1 cellular context compared by ENCODE assay signal in genomic region chr3:53168175-53168923, GRCh38.
TF ChIP-seq lines count a peak whose summit lies in the region.

No MANE protein-coding gene starts in this region.

TF ChIP-seq in H1, 55 proteins besides CTCF, POLR2A, EP300 and RAD21:
- TF ChIP-seq E2F6 (IDR thresholded peaks at IDR 0.05): no peak
- TF ChIP-seq KDM1A (IDR thresholded peaks at IDR 0.05; ENCODE audit: borderline replicate concordance, low read length): peak; percentile 40; the same call in 1 of the 2 replicates
- TF ChIP-seq HDAC6 (IDR thresholded peaks at IDR 0.05; ENCODE audit: low read depth, low read length): no peak
- TF ChIP-seq YY1 (IDR thresholded peaks at IDR 0.05; ENCODE audit: low read depth, low read length): no peak
